In genomic region chr3:194134757-194135515, GRCh38 we compare ENCODE assay signal across 8 cellular contexts. TPM values are rescaled to one million over a fixed set of nuclear protein-coding genes. Genes with fewer than 3 reads are reported as not detected.
DNase-seq lines count a peak whose midpoint lies in the region; ATAC-seq and TF ChIP-seq lines count a peak whose summit lies in the region.

No MANE protein-coding gene starts in this region.

- H3K27me3 ChIP-seq in neural progenitor cell (peaks cover 3% of the 10 kb centered on the region), subcutaneous abdominal adipose tissue (ENCODE audit: control insufficient read depth in 5 of 5, insufficient read depth in 4 of 5, low read length in 5 of 5) (peaks cover 0 to 12% (median 0%) of the 10 kb centered on the region in 5 donors)

- H3K4me3 ChIP-seq in LNCaP clone FGC (ENCODE audit: low read depth, low read length) = peak overlapping the region; percentile 71
- peak overlapping the region; percentile 64 for H3K4me3 ChIP-seq in fibroblast of villous mesenchyme (ENCODE audit: low read depth, low read length)
- peak overlapping the region; percentile 71 for H3K4me3 ChIP-seq in neural progenitor cell
- peak overlapping the region; percentile 47 to 90 (median 74) for H3K4me3 ChIP-seq in subcutaneous abdominal adipose tissue (ENCODE audit: low read depth in 1 of 5, low read length in 5 of 5)

- H3K27ac Mint-ChIP-seq in neural progenitor cell = no peak overlapping the region

- peaks cover 5% of the 10 kb centered on the region for H3K27me3 Mint-ChIP-seq in neural progenitor cell (ENCODE audit: insufficient read depth, low read depth)

- H3K4me1 ChIP-seq in neural progenitor cell (peaks cover 62% of the 10 kb centered on the region), subcutaneous abdominal adipose tissue (ENCODE audit: control insufficient read depth in 5 of 5, insufficient read depth in 5 of 5, low read length in 5 of 5) (peaks cover 30 to 74% (median 67%) of the 10 kb centered on the region in 5 donors)

- TF ChIP-seq CTCF in LNCaP clone FGC (IDR thresholded peaks at IDR 0.05; ENCODE audit: control insufficient read depth, extremely low read depth, insufficient read depth) (no peak), RWPE1 (conservative IDR thresholded peaks at IDR 0.05; ENCODE audit: low read depth) (no peak), fibroblast of villous mesenchyme (IDR thresholded peaks at IDR 0.05; ENCODE audit: insufficient read depth, low read depth, low read length) (no peak), neural progenitor cell (IDR thresholded peaks at IDR 0.05) (no peak)

- H4K20me1 ChIP-seq in neural progenitor cell (ENCODE audit: low read depth) = peaks cover 38% of the 10 kb centered on the region

- DNase-seq in DMS53 treated with DMSO at 0.1 percent for 48 hours (lab: John Stamatoyannopoulos, UW; ENCODE audit: unreplicated experiment) (peak; percentile 83), LNCaP clone FGC (ENCODE audit: low read depth) (peak; percentile 88), RWPE1 (ENCODE audit: low spot score) (peak; percentile 93), activated gamma-delta T cell treated with Interleukin-2 at 50 U/mL for 16 hours (peak; percentile 69), fibroblast of villous mesenchyme (ENCODE audit: low read depth) (peak; percentile 99), neural progenitor cell (ENCODE audit: low spot score) (peak; percentile 95)

- H3K9me3 Mint-ChIP-seq in neural progenitor cell = no peaks in the 10 kb centered on the region

- peaks cover 10% of the 10 kb centered on the region for H3K36me3 Mint-ChIP-seq in neural progenitor cell

- CTCF ChIA-PET in RWPE1 (lab: Yijun Ruan, JAX) = interaction anchor here (0.6 to 6.6 kb wide), 7 partner anchors 131 to 354 kb away, joined by 3 to 56 read pairs (median 3); no protein-coding TSS in a partner anchor

- peak overlapping the region; percentile 82 for H3K4me2 ChIP-seq in neural progenitor cell

- peak overlapping the region; percentile 97 for H3K27ac ChIP-seq in RWPE1
- peak overlapping the region; percentile 96 for H3K27ac ChIP-seq in neural progenitor cell
- peak overlapping the region; percentile 86 for H3K27ac ChIP-seq in subcutaneous abdominal adipose tissue (ENCODE audit: low read depth, low read length)

- H3F3A ChIP-seq in neural progenitor cell (ENCODE audit: low read depth) = peaks cover 81% of the 10 kb centered on the region

- H3K9ac ChIP-seq in neural progenitor cell = peak overlapping the region; percentile 15
- peak overlapping the region; percentile 56 to 78 (median 71) for H3K9ac ChIP-seq in subcutaneous abdominal adipose tissue (ENCODE audit: low read length in 5 of 5)

- H2AFZ ChIP-seq in neural progenitor cell (replicated peaks) = no peak overlapping the region

- no peaks in the 10 kb centered on the region for H3K9me3 ChIP-seq in neural progenitor cell (ENCODE audit: low read depth)
- peaks cover 0 to 4% (median 0%) of the 10 kb centered on the region in 5 donors for H3K9me3 ChIP-seq in subcutaneous abdominal adipose tissue (ENCODE audit: control insufficient read depth in 5 of 5, low read length in 5 of 5)

- H3K36me3 ChIP-seq in neural progenitor cell = peaks cover 4% of the 10 kb centered on the region
- peaks cover 0 to 3% (median 0%) of the 10 kb centered on the region in 5 donors for H3K36me3 ChIP-seq in subcutaneous abdominal adipose tissue (ENCODE audit: control insufficient read depth in 5 of 5, insufficient read depth in 5 of 5, low read length in 5 of 5)

- ATAC-seq in GM21825 (IDR thresholded peaks at IDR 0.05; ENCODE audit: unreplicated experiment) = peak; percentile 30

- POLR2A ChIA-PET in RWPE1 (lab: Yijun Ruan, JAX; ENCODE audit: low non-redundant PET) = interaction anchor here (0.6 to 1.5 kb wide), 5 partner anchors 48 to 523 kb away, joined by 3 to 7 read pairs (median 3); no protein-coding TSS in a partner anchor

- peaks cover 27% of the 10 kb centered on the region for H3K79me2 ChIP-seq in neural progenitor cell (ENCODE audit: low read depth)

- H3K4me3 Mint-ChIP-seq in neural progenitor cell = peak overlapping the region; percentile 97

- H3K4me1 Mint-ChIP-seq in neural progenitor cell = peaks cover 61% of the 10 kb centered on the region

RNA-seq across cellular contexts. Expression of gene HES1, which starts 1.0 kb away (rescaled TPM):
- total RNA-seq in fibroblast of villous mesenchyme = 5.8 and 13.4 TPM in 2 replicates
- 66.5 and 71.3 TPM in 2 replicates for total RNA-seq in neural progenitor cell (ENCODE audit: low replicate concordance)

Comparison
In these comparisons a context has a peak if more than half of its experiments do, and no peak if none do; other contexts are left out.
1. Peak in every context shown above with its lines: DNase-seq, ATAC-seq, H3K4me3 ChIP-seq and H3K27ac ChIP-seq.